In genomic region chr15:73716417-73716816, GRCh38 we compare ENCODE assay signal across 20 cellular contexts. TPM values are rescaled to one million over a fixed set of nuclear protein-coding genes. Genes with fewer than 3 reads are reported as not detected.
DNase-seq lines count a peak whose midpoint lies in the region; ATAC-seq, FAIRE-seq and TF ChIP-seq lines count a peak whose summit lies in the region.
"Had no signal": no experiment of that assay in that cellular context is flagged by ENCODE, and none has a peak within 500 bp of the region (broad histone marks: within the 10 kb centered on the region; RNA-seq: fewer than 3 reads in every experiment).

No MANE protein-coding gene starts in this region.

- TF ChIP-seq POLR2A in GM12891 (IDR thresholded peaks at IDR 0.05; ENCODE audit: low read depth, low read length): no peak

- H3K27ac ChIP-seq in pancreas: no peak overlapping the region

- peaks cover 0 to 8% (median 0%) of the 10 kb centered on the region in 3 donors for H3K36me3 ChIP-seq in pancreas

- intact Hi-C loops in cardiac septum (cut with DNase I) (loop anchor here (5.0 kb wide), 1 partner anchor 86 kb away; no protein-coding TSS in a partner anchor), pancreas (cut with DNase I) (no loop called here)

- no peak for FAIRE-seq in pancreas (lab: Jason Lieb, UNC)
- no peak for FAIRE-seq in frontal cortex (lab: Jason Lieb, UNC)
- no peak for FAIRE-seq in GM12891 (lab: Jason Lieb, UNC)
- FAIRE-seq: endothelial cell of umbilical vein, H54, keratinocyte had no signal

- DNase-seq in LNCaP clone FGC (ENCODE audit: low read depth) (peak; percentile 74), NCI-H2107 treated with DMSO at 0.1 percent for 48 hours (lab: John Stamatoyannopoulos, UW; ENCODE audit: unreplicated experiment) (peak; percentile 10), cardiac septum (ENCODE audit: low spot score) (peak; percentile 84), pancreas (peak in 2 of 6 donors; percentile 29 to 44), frontal cortex (ENCODE audit: low spot score in 2 of 2) (no peak), cortex of kidney (lab: John Stamatoyannopoulos, UW) (no peak), GM12891 (ENCODE audit: insufficient read length, low spot score) (no peak), cerebellar nuclear complex (lab: John Stamatoyannopoulos, UW) (no peak)
- DNase-seq: activated CD8-positive, alpha-beta memory T cell treated with anti-CD3 and anti-CD28 coated beads, Interleukin-2, amount 50 U/mL, for 48 hours; dermis blood vessel endothelial cell; DND-41; hypothalamus; natural killer cell; NCI-H2171; stimulated activated CD4-positive, alpha-beta T cell treated with anti-CD3 and anti-CD28 coated beads, Interleukin-1b, Interleukin-23, amount 100 ng/mL, for 48 hours; T-helper 2 cell had no signal

- peaks cover 0 to 2% (median 0%) of the 10 kb centered on the region in 3 donors for H3K4me1 ChIP-seq in pancreas

- no peak overlapping the region for H3K4me3 ChIP-seq in LNCaP clone FGC (ENCODE audit: low read depth, low read length)
- H3K4me3 ChIP-seq in pancreas: no peak overlapping the region

- 40 to 42% methylated on average over 6 of the region's 6 CpGs for WGBS in pancreas, 2 donors

- no peaks in the 10 kb centered on the region for H3K9me3 ChIP-seq in pancreas

- peak in 3 of 4 donors; percentile 62 to 80 (median 73) for ATAC-seq in pancreas
- ATAC-seq: natural killer cell had no signal

- TF ChIP-seq CTCF in LNCaP clone FGC (IDR thresholded peaks at IDR 0.05; ENCODE audit: control insufficient read depth, extremely low read depth, insufficient read depth) (no peak), pancreas (IDR thresholded peaks at IDR 0.05) (no peak)

- no peaks in the 10 kb centered on the region for H3K27me3 ChIP-seq in pancreas

TF ChIP-seq in GM12891, 5 proteins besides CTCF, POLR2A, EP300 and RAD21:
- TF ChIP-seq POLR2AphosphoS5 (IDR thresholded peaks at IDR 0.05; ENCODE audit: low read depth, low read length) (no peak), SPI1 (IDR thresholded peaks at IDR 0.05; ENCODE audit: low read depth, low read length) (no peak), TAF1 (IDR thresholded peaks at IDR 0.05; ENCODE audit: low read depth, low read length) (no peak), PAX5 (IDR thresholded peaks at IDR 0.05; ENCODE audit: insufficient read depth, low read length, severe bottlenecking) (no peak), POU2F2 (IDR thresholded peaks at IDR 0.05; ENCODE audit: low read depth, low read length) (no peak)

RNA-seq across cellular contexts. Expression of gene CD276, which starts 32.2 kb away (rescaled TPM):
- total RNA-seq in cardiac septum (40.6 TPM), pancreas (10 to 100 TPM; 13.9 to 56.0 (median 18.0) TPM), frontal cortex (24.9 TPM)
- polyA plus RNA-seq in pancreas: 10 to 100 TPM; 26.4 to 30.4 TPM
- 1.2 TPM for polyA plus RNA-seq in GM12891 (2012; ENCODE audit: low read depth, missing spikeins)
- total RNA-seq: natural killer cell had no signal

RNA-seq across cellular contexts. Expression of gene INSYN1, which starts 36.7 kb away (rescaled TPM):
- total RNA-seq in cardiac septum (55.3 TPM), pancreas (1 to 10 TPM in 4 of 6 donors, under 1 TPM in 2; 0.42 to 2.7 (median 1.6) TPM), frontal cortex (26.1 TPM)
- 10 to 100 TPM in 1 of 2 donors, 1 to 10 TPM in 1; 6.0 to 28.2 TPM for polyA plus RNA-seq in pancreas
- polyA plus RNA-seq in GM12891 (2012; ENCODE audit: low read depth, missing spikeins): not detected
- total RNA-seq: dermis blood vessel endothelial cell, natural killer cell had no signal
- polyA plus RNA-seq: CD14-positive monocyte had no signal

Comparison
In these comparisons a context has a peak if more than half of its experiments do, and no peak if none do; other contexts are left out.
1. DNase-seq: peak in LNCaP clone FGC (single experiment), NCI-H2107 treated with DMSO at 0.1 percent for 48 hours (single experiment) and cardiac septum (single experiment); none in frontal cortex (0 of 2), cortex of kidney (single experiment), GM12891 (single experiment) and cerebellar nuclear complex (0 of 2).